19 cellular contexts compared by ENCODE assay signal in genomic region chr18:12782521-12782920, GRCh38.
DNase-seq lines count a peak whose midpoint lies in the region; ATAC-seq, FAIRE-seq and TF ChIP-seq lines count a peak whose summit lies in the region.
"Had no signal": no experiment of that assay in that cellular context is flagged by ENCODE, and none has a peak within 500 bp of the region (broad histone marks: within the 10 kb centered on the region; RNA-seq: fewer than 3 reads in every experiment).

No MANE protein-coding gene starts in this region.

- H3K27me3 ChIP-seq in DND-41 (ENCODE audit: insufficient read depth, low read length, poor library complexity) = no peaks in the 10 kb centered on the region
- no peaks in the 10 kb centered on the region for H3K27me3 ChIP-seq in astrocyte (ENCODE audit: insufficient read depth, low read length)

- FAIRE-seq in astrocyte (lab: Jason Lieb, UNC) = no peak
- FAIRE-seq: A549, D721Med, HTR-8/SVneo had no signal

- H3K9ac ChIP-seq in DND-41 (ENCODE audit: low read depth, low read length) = no peak overlapping the region
- no peak overlapping the region for H3K9ac ChIP-seq in astrocyte (ENCODE audit: low read length)

- DNase-seq in DND-41 (no peak), astrocyte (ENCODE audit: low read depth) (no peak), osteocyte (ENCODE audit: extremely low spot score, unreplicated experiment) (peak; percentile 21), type B pancreatic cell (ENCODE audit: extremely low spot score, unreplicated experiment) (peak; percentile 32), KBM-7 (no peak)
- DNase-seq: AML-193; Caco-2; CD4-positive, alpha-beta T cell; GDM1; GOT3; H7; IMR-90 had no signal

- H3K27ac Mint-ChIP-seq in astrocyte (ENCODE audit: unreplicated experiment) (peak overlapping the region; percentile 43), osteocyte (ENCODE audit: unreplicated experiment) (no peak overlapping the region), type B pancreatic cell (no peak overlapping the region)
- H3K27ac Mint-ChIP-seq: CD4-positive, alpha-beta T cell had no signal

- H3K4me3 ChIP-seq in DND-41 (ENCODE audit: low read depth in 1 of 2, low read length in 2 of 2) (no peak overlapping the region), astrocyte (ENCODE audit: insufficient read depth, low read depth, low read length) (no peak overlapping the region)
- H3K4me3 ChIP-seq: A549 had no signal

- no peak for ATAC-seq in DND-41 (ENCODE audit: insufficient read depth, low read depth)
- no peak for ATAC-seq in GM21515 (IDR thresholded peaks at IDR 0.05; ENCODE audit: unreplicated experiment)
- no peak for ATAC-seq in GM18511 (IDR thresholded peaks at IDR 0.05; ENCODE audit: unreplicated experiment)
- ATAC-seq: A549 had no signal

- H3K27me3 Mint-ChIP-seq in astrocyte (ENCODE audit: low read depth, unreplicated experiment) = peaks cover 20% of the 10 kb centered on the region
- H3K27me3 Mint-ChIP-seq in osteocyte (ENCODE audit: unreplicated experiment) = no peaks in the 10 kb centered on the region
- H3K27me3 Mint-ChIP-seq in type B pancreatic cell = no peaks in the 10 kb centered on the region
- H3K27me3 Mint-ChIP-seq: CD4-positive, alpha-beta T cell had no signal

- H3K79me2 ChIP-seq in DND-41 (ENCODE audit: insufficient read depth, low read length) (no peaks in the 10 kb centered on the region), astrocyte (ENCODE audit: insufficient read depth, low read length) (no peaks in the 10 kb centered on the region)

- no peak overlapping the region for H2AFZ ChIP-seq in DND-41 (ENCODE audit: low read depth, low read length)
- H2AFZ ChIP-seq in astrocyte (ENCODE audit: low read depth, low read length) = no peak overlapping the region

- no peaks in the 10 kb centered on the region for H3K4me1 ChIP-seq in DND-41 (ENCODE audit: insufficient read depth, low read length)
- H3K4me1 ChIP-seq in astrocyte (ENCODE audit: insufficient read depth, low read length) = no peaks in the 10 kb centered on the region
- H3K4me1 ChIP-seq: A549 had no signal

- H3K36me3 ChIP-seq in DND-41 (ENCODE audit: insufficient read depth, low read length) (peaks cover 5% of the 10 kb centered on the region; the same call in 1 of the 2 replicates), astrocyte (ENCODE audit: insufficient read depth, low read length) (no peaks in the 10 kb centered on the region)

- H3K4me2 ChIP-seq in DND-41 (ENCODE audit: insufficient read depth, low read length) = no peak overlapping the region
- no peak overlapping the region for H3K4me2 ChIP-seq in astrocyte (ENCODE audit: low read length)
- H3K4me2 ChIP-seq: A549 had no signal

- H4K20me1 ChIP-seq in DND-41 (ENCODE audit: insufficient read depth, low read length) = no peaks in the 10 kb centered on the region
- H4K20me1 ChIP-seq in astrocyte (ENCODE audit: insufficient read depth, low read length) = no peaks in the 10 kb centered on the region

- in situ Hi-C loops in KBM-7 (cut with MboI; ENCODE audit: low pct_unique_long_range_greater_than_20kb, low sequenced_read_pairs) = no loop called here

- H3K4me3 Mint-ChIP-seq in astrocyte (ENCODE audit: unreplicated experiment) = no peak overlapping the region
- H3K4me3 Mint-ChIP-seq in osteocyte (ENCODE audit: unreplicated experiment) = no peak overlapping the region
- H3K4me3 Mint-ChIP-seq in type B pancreatic cell = no peak overlapping the region
- H3K4me3 Mint-ChIP-seq: CD4-positive, alpha-beta T cell had no signal

- H3K27ac ChIP-seq in DND-41 (ENCODE audit: low read length) = 0 out of 2 replicates have a peak overlapping the region, but pooled peaks have one; percentile 0
- H3K27ac ChIP-seq in astrocyte (ENCODE audit: low read depth, low read length) = no peak overlapping the region
- H3K27ac ChIP-seq: 22Rv1, A549, C4-2B had no signal

- H3K9me3 ChIP-seq in DND-41 (ENCODE audit: insufficient read depth, low read length, severe bottlenecking) (no peaks in the 10 kb centered on the region), astrocyte (ENCODE audit: insufficient read depth, low read depth, low read length) (no peaks in the 10 kb centered on the region)
- H3K9me3 ChIP-seq: A549, Caco-2 had no signal

- TF ChIP-seq CTCF in DND-41 (IDR thresholded peaks at IDR 0.05; ENCODE audit: borderline replicate concordance, extremely low read depth, low read length, poor library complexity, severe bottlenecking) (no peak), astrocyte (IDR thresholded peaks at IDR 0.05; ENCODE audit: insufficient read depth, low read depth, low read length) (no peak), osteocyte (IDR thresholded peaks at IDR 0.05) (no peak), type B pancreatic cell (conservative IDR thresholded peaks at IDR 0.05) (no peak)

- H3K4me1 Mint-ChIP-seq in astrocyte (ENCODE audit: low read depth, unreplicated experiment) = peaks cover 5% of the 10 kb centered on the region
- no peaks in the 10 kb centered on the region for H3K4me1 Mint-ChIP-seq in osteocyte (ENCODE audit: unreplicated experiment)
- H3K4me1 Mint-ChIP-seq in type B pancreatic cell (ENCODE audit: unreplicated experiment) = no peaks in the 10 kb centered on the region

- H3K36me3 Mint-ChIP-seq in astrocyte (ENCODE audit: low read depth, unreplicated experiment) = peaks cover 2% of the 10 kb centered on the region
- peaks cover 4% of the 10 kb centered on the region for H3K36me3 Mint-ChIP-seq in osteocyte (ENCODE audit: unreplicated experiment)
- no peaks in the 10 kb centered on the region for H3K36me3 Mint-ChIP-seq in type B pancreatic cell

- peaks cover 3% of the 10 kb centered on the region for H3K9me3 Mint-ChIP-seq in astrocyte (ENCODE audit: unreplicated experiment)
- no peaks in the 10 kb centered on the region for H3K9me3 Mint-ChIP-seq in osteocyte (ENCODE audit: unreplicated experiment)
- H3K9me3 Mint-ChIP-seq in type B pancreatic cell = no peaks in the 10 kb centered on the region
- H3K9me3 Mint-ChIP-seq: CD4-positive, alpha-beta T cell had no signal

Comparison
In these comparisons a context has a peak if more than half of its experiments do, and no peak if none do; other contexts are left out.
1. DNase-seq: peak in osteocyte (single experiment) and type B pancreatic cell (single experiment); none in DND-41 (single experiment), astrocyte (single experiment) and KBM-7 (single experiment).